Comparison of ENCODE assay signal across 8 cellular contexts in the genomic region with DNA sequence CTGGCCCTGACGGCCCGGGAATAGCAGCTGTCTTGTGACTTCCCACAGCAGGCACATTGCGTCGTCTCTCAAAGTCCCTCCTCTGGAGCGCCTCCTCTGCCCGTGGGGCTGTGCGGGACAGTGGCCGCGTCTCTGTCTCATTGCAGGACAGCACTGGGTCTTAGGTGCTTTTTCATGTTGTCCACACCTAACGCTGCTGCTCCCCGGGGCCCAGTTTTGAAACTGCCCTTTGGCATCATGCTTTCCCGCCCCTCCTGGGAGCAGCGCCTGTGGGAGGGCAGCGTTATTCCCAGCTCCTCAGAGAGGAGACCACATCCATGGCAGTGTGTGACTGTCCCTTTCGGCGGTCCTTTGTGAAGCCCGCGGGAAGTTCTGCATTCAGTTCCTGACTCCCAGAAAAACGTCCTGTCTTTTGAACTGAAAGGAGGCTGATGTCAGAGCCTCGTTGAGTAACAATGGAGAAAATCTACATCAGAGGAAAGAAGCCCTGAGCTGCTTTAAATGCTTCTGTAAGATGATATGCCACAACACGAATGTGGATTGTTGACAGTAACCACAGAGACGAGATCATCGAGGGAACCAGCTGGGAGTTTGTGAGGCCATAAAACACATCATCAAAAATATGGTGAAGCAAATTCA.
DNase-seq lines count a peak whose midpoint lies in the region; ATAC-seq and TF ChIP-seq lines count a peak whose summit lies in the region.

No MANE protein-coding gene starts in this region.

- TF ChIP-seq CTCF in right lobe of liver (IDR thresholded peaks at IDR 0.05) (no peak), CD14-positive monocyte (IDR thresholded peaks at IDR 0.05) (no peak)

- no peaks in the 10 kb centered on the region for H3K27me3 ChIP-seq in CD4-positive, CD25-positive, alpha-beta regulatory T cell (ENCODE audit: control insufficient read depth, insufficient read depth, low read length)
- no peaks in the 10 kb centered on the region for H3K27me3 ChIP-seq in right lobe of liver

- H3K4me3 Mint-ChIP-seq in CD4-positive, CD25-positive, alpha-beta regulatory T cell = no peak overlapping the region
- no peak overlapping the region for H3K4me3 Mint-ChIP-seq in central memory CD8-positive, alpha-beta T cell
- no peak overlapping the region for H3K4me3 Mint-ChIP-seq in CD14-positive monocyte

- H3K36me3 Mint-ChIP-seq in CD4-positive, CD25-positive, alpha-beta regulatory T cell = peaks cover 37% of the 10 kb centered on the region
- peaks cover 3% of the 10 kb centered on the region for H3K36me3 Mint-ChIP-seq in central memory CD8-positive, alpha-beta T cell (ENCODE audit: insufficient read depth)
- H3K36me3 Mint-ChIP-seq in CD14-positive monocyte = peaks cover 31 to 36% of the 10 kb centered on the region in 2 donors

- H3K27ac ChIP-seq in CD4-positive, CD25-positive, alpha-beta regulatory T cell (ENCODE audit: insufficient read depth, low read length, poor library complexity, severe bottlenecking) = no peak overlapping the region
- H3K27ac ChIP-seq in right lobe of liver = peak overlapping the region in 2 of 3 donors; percentile 24 to 66

- H3K4me1 ChIP-seq in CD4-positive, CD25-positive, alpha-beta regulatory T cell (ENCODE audit: control insufficient read depth, insufficient read depth, low read length, poor library complexity, severe bottlenecking) = peaks cover 39% of the 10 kb centered on the region
- H3K4me1 ChIP-seq in right lobe of liver = peaks cover 0 to 25% (median 12%) of the 10 kb centered on the region in 4 donors

- ATAC-seq in CD4-positive, CD25-positive, alpha-beta regulatory T cell (ENCODE audit: low read depth in 2 of 2) = no peak
- ATAC-seq in central memory CD8-positive, alpha-beta T cell (replicated peaks; ENCODE audit: extremely low read depth, poor library complexity, severe bottlenecking) = no peak
- peak; percentile 27 to 65 (median 54) for ATAC-seq in right lobe of liver
- ATAC-seq in GM18511 (IDR thresholded peaks at IDR 0.05; ENCODE audit: unreplicated experiment) = no peak
- ATAC-seq in HG03097 (IDR thresholded peaks at IDR 0.05; ENCODE audit: low FRiP score, unreplicated experiment) = no peak

- no peak overlapping the region for H3K4me3 ChIP-seq in CD4-positive, CD25-positive, alpha-beta regulatory T cell (ENCODE audit: low read depth, low read length)
- H3K4me3 ChIP-seq in right lobe of liver = no peak overlapping the region

- intact Hi-C loops in right lobe of liver (cut with DNase I) (no loop called here), CD14-positive monocyte (cut with micrococcal nuclease) (no loop called here)

- no peak for TF ChIP-seq POLR2A in right lobe of liver (IDR thresholded peaks at IDR 0.05)

- peak overlapping the region; percentile 20 to 92 (median 83) for H3K27ac Mint-ChIP-seq in CD4-positive, CD25-positive, alpha-beta regulatory T cell
- peak overlapping the region; percentile 19 for H3K27ac Mint-ChIP-seq in central memory CD8-positive, alpha-beta T cell (ENCODE audit: low read depth)
- no peak overlapping the region for H3K27ac Mint-ChIP-seq in CD14-positive monocyte

- peaks cover 0 to 5% (median 0%) of the 10 kb centered on the region in 7 donors for H3K9me3 Mint-ChIP-seq in CD4-positive, CD25-positive, alpha-beta regulatory T cell
- H3K9me3 Mint-ChIP-seq in central memory CD8-positive, alpha-beta T cell = peaks cover 12% of the 10 kb centered on the region
- H3K9me3 Mint-ChIP-seq in CD14-positive monocyte = peaks cover 17 to 30% (median 25%) of the 10 kb centered on the region in 7 donors

- peaks cover 31 to 55% (median 42%) of the 10 kb centered on the region in 4 donors for H3K4me1 Mint-ChIP-seq in CD4-positive, CD25-positive, alpha-beta regulatory T cell
- H3K4me1 Mint-ChIP-seq in central memory CD8-positive, alpha-beta T cell = peaks cover 17% of the 10 kb centered on the region
- peaks cover 2% of the 10 kb centered on the region for H3K4me1 Mint-ChIP-seq in CD14-positive monocyte

- peaks cover 41% of the 10 kb centered on the region for H3K36me3 ChIP-seq in CD4-positive, CD25-positive, alpha-beta regulatory T cell (ENCODE audit: control insufficient read depth, insufficient read depth, low read length)
- H3K36me3 ChIP-seq in right lobe of liver = no peaks in the 10 kb centered on the region

- no peaks in the 10 kb centered on the region for H3K9me3 ChIP-seq in CD4-positive, CD25-positive, alpha-beta regulatory T cell (ENCODE audit: control insufficient read depth in 2 of 2, low read length in 2 of 2)
- H3K9me3 ChIP-seq in right lobe of liver = no peaks in the 10 kb centered on the region

- 29% methylated on average over 21 of the region's 23 CpGs for WGBS in right lobe of liver (ENCODE audit: insufficient coverage, low coverage, low lambda C conversion rate, missing lambda C conversion rate)

- H3K27me3 Mint-ChIP-seq in CD4-positive, CD25-positive, alpha-beta regulatory T cell = no peaks in the 10 kb centered on the region
- H3K27me3 Mint-ChIP-seq in central memory CD8-positive, alpha-beta T cell = no peaks in the 10 kb centered on the region
- H3K27me3 Mint-ChIP-seq in CD14-positive monocyte (ENCODE audit: low read depth in 3 of 3) = peaks cover 0 to 8% (median under 1%) of the 10 kb centered on the region in 3 donors

- DNase-seq in CD4-positive, CD25-positive, alpha-beta regulatory T cell = peak in 1 of 3 donors; percentile 37
- DNase-seq in NCI-H2029 (lab: John Stamatoyannopoulos, UW) (peak; percentile 84), right lobe of liver (no peak), CD14-positive monocyte (ENCODE audit: low spot score) (no peak), activated gamma-delta T cell (lab: John Stamatoyannopoulos, UW) (no peak)
- DNase-seq in central memory CD8-positive, alpha-beta T cell (ENCODE audit: low spot score in 2 of 2) = no peak

Comparison
In these comparisons a context has a peak if more than half of its experiments do, and no peak if none do; other contexts are left out.
1. ATAC-seq: peak in right lobe of liver (4 of 4); none in CD4-positive, CD25-positive, alpha-beta regulatory T cell (0 of 2), central memory CD8-positive, alpha-beta T cell (single experiment), GM18511 (single experiment) and HG03097 (single experiment).
2. H3K27ac Mint-ChIP-seq: peak in CD4-positive, CD25-positive, alpha-beta regulatory T cell (3 of 3) and central memory CD8-positive, alpha-beta T cell (single experiment); none in CD14-positive monocyte (0 of 7).